ENCODE assay signal across 1 cellular context in the genomic region with DNA sequence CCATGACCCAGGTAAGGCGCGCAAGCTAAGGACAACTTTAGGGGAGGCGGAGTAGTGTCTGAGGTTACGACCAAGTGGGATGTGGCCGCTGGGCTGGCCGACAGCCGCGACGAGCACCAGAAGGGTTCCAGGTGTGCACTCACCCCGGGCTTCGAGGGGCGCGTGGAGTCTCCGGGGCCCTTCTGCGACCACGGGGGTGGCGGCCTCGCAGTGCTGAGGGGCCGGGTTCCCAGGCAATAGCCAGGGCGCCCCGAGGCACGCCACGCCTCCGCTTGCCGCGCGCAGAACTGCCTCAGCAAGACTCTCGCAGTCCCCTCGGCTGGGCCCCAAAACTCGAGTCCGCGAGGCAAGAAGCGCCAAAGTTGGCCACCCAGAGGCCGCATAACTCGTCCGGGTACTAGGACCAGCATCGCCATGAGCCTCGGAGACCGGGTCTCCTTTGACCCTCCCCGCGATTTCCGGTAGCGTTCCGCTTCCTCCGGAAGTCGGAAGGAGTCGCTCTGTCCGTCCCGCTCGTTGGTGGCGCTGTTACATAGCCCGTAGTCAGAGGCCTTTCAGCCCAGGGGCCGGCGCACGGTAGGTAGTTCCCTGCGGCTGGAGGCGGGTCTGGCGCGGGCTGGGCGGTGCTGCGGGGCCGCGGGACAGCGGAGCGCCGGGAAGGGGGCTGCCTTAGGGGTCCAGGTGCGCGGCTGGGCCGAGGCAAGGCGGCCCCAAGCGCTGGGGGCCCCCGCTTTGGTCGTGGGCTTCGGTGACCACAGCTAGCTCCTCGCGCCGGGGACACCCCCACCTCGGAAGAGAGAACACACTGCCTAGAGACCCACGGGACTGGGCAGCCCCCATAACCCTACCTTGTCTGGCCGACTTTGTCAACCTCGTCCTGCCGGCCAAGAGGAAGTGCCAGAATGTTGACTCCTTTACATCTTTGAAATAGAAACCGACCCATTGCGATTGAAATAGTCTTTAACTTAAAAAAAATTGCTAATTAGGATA.
TF ChIP-seq lines count a peak whose summit lies in the region.

A gene with protein sequence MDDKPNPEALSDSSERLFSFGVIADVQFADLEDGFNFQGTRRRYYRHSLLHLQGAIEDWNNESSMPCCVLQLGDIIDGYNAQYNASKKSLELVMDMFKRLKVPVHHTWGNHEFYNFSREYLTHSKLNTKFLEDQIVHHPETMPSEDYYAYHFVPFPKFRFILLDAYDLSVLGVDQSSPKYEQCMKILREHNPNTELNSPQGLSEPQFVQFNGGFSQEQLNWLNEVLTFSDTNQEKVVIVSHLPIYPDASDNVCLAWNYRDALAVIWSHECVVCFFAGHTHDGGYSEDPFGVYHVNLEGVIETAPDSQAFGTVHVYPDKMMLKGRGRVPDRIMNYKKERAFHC (plus strand): TSS at position 503 of the 990 bp plus-strand sequence. CDS start 7,333 bp downstream, outside the sequence.
A gene (minus strand): TSS at position 442 of the 990 bp plus-strand sequence. CDS start 26 bp downstream, at position 416.

TF ChIP-seq in K562, 482 proteins besides CTCF, POLR2A, EP300 and RAD21 (continued from another document):
- TF ChIP-seq, protein P1, sequence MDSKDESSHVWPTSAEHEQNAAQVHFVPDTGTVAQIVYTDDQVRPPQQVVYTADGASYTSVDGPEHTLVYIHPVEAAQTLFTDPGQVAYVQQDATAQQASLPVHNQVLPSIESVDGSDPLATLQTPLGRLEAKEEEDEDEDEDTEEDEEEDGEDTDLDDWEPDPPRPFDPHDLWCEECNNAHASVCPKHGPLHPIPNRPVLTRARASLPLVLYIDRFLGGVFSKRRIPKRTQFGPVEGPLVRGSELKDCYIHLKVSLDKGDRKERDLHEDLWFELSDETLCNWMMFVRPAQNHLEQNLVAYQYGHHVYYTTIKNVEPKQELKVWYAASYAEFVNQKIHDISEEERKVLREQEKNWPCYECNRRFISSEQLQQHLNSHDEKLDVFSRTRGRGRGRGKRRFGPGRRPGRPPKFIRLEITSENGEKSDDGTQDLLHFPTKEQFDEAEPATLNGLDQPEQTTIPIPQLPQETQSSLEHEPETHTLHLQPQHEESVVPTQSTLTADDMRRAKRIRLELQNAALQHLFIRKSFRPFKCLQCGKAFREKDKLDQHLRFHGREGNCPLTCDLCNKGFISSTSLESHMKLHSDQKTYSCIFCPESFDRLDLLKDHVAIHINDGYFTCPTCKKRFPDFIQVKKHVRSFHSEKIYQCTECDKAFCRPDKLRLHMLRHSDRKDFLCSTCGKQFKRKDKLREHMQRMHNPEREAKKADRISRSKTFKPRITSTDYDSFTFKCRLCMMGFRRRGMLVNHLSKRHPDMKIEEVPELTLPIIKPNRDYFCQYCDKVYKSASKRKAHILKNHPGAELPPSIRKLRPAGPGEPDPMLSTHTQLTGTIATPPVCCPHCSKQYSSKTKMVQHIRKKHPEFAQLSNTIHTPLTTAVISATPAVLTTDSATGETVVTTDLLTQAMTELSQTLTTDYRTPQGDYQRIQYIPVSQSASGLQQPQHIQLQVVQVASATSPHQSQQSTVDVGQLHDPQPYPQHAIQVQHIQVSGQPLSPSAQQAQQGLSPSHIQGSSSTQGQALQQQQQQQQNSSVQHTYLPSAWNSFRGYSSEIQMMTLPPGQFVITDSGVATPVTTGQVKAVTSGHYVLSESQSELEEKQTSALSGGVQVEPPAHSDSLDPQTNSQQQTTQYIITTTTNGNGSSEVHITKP (IDR thresholded peaks at IDR 0.05; ENCODE audit: partially characterized antibody) = peak; percentile 94
- TF ChIP-seq CBX2 (IDR thresholded peaks at IDR 0.05; ENCODE audit: insufficient read depth, low read length, poor library complexity, severe bottlenecking) = no peak
- TF ChIP-seq RBBP5 (IDR thresholded peaks at IDR 0.05; ENCODE audit: borderline replicate concordance, insufficient read depth, low read length, poor library complexity, severe bottlenecking) = peak; percentile 88
- TF ChIP-seq, protein P2, sequence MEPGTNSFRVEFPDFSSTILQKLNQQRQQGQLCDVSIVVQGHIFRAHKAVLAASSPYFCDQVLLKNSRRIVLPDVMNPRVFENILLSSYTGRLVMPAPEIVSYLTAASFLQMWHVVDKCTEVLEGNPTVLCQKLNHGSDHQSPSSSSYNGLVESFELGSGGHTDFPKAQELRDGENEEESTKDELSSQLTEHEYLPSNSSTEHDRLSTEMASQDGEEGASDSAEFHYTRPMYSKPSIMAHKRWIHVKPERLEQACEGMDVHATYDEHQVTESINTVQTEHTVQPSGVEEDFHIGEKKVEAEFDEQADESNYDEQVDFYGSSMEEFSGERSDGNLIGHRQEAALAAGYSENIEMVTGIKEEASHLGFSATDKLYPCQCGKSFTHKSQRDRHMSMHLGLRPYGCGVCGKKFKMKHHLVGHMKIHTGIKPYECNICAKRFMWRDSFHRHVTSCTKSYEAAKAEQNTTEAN (CRISPR knock-in tag; IDR thresholded peaks at IDR 0.05) = no peak
- TF ChIP-seq HDAC1 (IDR thresholded peaks at IDR 0.05) = peak in 1 of 2 experiments; percentile 69; a peak in 2 of 4 replicates
- TF ChIP-seq ZNF57 (CRISPR knock-in tag; IDR thresholded peaks at IDR 0.05) = no peak
- TF ChIP-seq, protein P3, sequence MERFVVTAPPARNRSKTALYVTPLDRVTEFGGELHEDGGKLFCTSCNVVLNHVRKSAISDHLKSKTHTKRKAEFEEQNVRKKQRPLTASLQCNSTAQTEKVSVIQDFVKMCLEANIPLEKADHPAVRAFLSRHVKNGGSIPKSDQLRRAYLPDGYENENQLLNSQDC (CRISPR knock-in tag; IDR thresholded peaks at IDR 0.05) = no peak
- 0 out of 2 replicates have a peak, but pooled peaks have one; percentile 35 for TF ChIP-seq PHF21A (IDR thresholded peaks at IDR 0.05; ENCODE audit: borderline replicate concordance, low read depth)
- no peak for TF ChIP-seq ZNF778 (CRISPR knock-in tag; IDR thresholded peaks at IDR 0.05)
- peak; percentile 79 for TF ChIP-seq SUPT5H (IDR thresholded peaks at IDR 0.05)
- TF ChIP-seq TBP (optimal IDR thresholded peaks at IDR 0.05; ENCODE audit: low read depth, low read length) = peak; percentile 64
- no peak for TF ChIP-seq RUNX1 (IDR thresholded peaks at IDR 0.05; ENCODE audit: low read depth)
- 0 out of 2 replicates have a peak, but pooled peaks have one; percentile 18 for TF ChIP-seq CREB1 (IDR thresholded peaks at IDR 0.05)
- no peak for TF ChIP-seq CREB1 (CRISPR knock-in tag; IDR thresholded peaks at IDR 0.05)
- TF ChIP-seq, protein P4, sequence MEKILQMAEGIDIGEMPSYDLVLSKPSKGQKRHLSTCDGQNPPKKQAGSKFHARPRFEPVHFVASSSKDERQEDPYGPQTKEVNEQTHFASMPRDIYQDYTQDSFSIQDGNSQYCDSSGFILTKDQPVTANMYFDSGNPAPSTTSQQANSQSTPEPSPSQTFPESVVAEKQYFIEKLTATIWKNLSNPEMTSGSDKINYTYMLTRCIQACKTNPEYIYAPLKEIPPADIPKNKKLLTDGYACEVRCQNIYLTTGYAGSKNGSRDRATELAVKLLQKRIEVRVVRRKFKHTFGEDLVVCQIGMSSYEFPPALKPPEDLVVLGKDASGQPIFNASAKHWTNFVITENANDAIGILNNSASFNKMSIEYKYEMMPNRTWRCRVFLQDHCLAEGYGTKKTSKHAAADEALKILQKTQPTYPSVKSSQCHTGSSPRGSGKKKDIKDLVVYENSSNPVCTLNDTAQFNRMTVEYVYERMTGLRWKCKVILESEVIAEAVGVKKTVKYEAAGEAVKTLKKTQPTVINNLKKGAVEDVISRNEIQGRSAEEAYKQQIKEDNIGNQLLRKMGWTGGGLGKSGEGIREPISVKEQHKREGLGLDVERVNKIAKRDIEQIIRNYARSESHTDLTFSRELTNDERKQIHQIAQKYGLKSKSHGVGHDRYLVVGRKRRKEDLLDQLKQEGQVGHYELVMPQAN (IDR thresholded peaks at IDR 0.05; ENCODE audit: borderline replicate concordance) = peak; percentile 75; the same call in 1 of the 2 replicates
- TF ChIP-seq, protein P5, sequence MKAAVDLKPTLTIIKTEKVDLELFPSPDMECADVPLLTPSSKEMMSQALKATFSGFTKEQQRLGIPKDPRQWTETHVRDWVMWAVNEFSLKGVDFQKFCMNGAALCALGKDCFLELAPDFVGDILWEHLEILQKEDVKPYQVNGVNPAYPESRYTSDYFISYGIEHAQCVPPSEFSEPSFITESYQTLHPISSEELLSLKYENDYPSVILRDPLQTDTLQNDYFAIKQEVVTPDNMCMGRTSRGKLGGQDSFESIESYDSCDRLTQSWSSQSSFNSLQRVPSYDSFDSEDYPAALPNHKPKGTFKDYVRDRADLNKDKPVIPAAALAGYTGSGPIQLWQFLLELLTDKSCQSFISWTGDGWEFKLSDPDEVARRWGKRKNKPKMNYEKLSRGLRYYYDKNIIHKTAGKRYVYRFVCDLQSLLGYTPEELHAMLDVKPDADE (conservative IDR thresholded peaks at IDR 0.05; ENCODE audit: control insufficient read depth, low read depth, low read length) = peak; percentile 40; the same call in 1 of the 2 replicates
- peak in 2 of 3 experiments; percentile 29 to 44 for TF ChIP-seq YY1 (IDR thresholded peaks at IDR 0.05; ENCODE audit: borderline replicate concordance in 1 of 3, control insufficient read depth in 1 of 3, extremely low read depth in 1 of 3, insufficient read depth in 3 of 3, insufficient read length in 1 of 3, insufficient replicate concordance in 2 of 3, low read depth in 1 of 3, low read length in 2 of 3)
- no peak for TF ChIP-seq ZNF197 (CRISPR knock-in tag; IDR thresholded peaks at IDR 0.05; ENCODE audit: low read depth)
- TF ChIP-seq, protein P6, sequence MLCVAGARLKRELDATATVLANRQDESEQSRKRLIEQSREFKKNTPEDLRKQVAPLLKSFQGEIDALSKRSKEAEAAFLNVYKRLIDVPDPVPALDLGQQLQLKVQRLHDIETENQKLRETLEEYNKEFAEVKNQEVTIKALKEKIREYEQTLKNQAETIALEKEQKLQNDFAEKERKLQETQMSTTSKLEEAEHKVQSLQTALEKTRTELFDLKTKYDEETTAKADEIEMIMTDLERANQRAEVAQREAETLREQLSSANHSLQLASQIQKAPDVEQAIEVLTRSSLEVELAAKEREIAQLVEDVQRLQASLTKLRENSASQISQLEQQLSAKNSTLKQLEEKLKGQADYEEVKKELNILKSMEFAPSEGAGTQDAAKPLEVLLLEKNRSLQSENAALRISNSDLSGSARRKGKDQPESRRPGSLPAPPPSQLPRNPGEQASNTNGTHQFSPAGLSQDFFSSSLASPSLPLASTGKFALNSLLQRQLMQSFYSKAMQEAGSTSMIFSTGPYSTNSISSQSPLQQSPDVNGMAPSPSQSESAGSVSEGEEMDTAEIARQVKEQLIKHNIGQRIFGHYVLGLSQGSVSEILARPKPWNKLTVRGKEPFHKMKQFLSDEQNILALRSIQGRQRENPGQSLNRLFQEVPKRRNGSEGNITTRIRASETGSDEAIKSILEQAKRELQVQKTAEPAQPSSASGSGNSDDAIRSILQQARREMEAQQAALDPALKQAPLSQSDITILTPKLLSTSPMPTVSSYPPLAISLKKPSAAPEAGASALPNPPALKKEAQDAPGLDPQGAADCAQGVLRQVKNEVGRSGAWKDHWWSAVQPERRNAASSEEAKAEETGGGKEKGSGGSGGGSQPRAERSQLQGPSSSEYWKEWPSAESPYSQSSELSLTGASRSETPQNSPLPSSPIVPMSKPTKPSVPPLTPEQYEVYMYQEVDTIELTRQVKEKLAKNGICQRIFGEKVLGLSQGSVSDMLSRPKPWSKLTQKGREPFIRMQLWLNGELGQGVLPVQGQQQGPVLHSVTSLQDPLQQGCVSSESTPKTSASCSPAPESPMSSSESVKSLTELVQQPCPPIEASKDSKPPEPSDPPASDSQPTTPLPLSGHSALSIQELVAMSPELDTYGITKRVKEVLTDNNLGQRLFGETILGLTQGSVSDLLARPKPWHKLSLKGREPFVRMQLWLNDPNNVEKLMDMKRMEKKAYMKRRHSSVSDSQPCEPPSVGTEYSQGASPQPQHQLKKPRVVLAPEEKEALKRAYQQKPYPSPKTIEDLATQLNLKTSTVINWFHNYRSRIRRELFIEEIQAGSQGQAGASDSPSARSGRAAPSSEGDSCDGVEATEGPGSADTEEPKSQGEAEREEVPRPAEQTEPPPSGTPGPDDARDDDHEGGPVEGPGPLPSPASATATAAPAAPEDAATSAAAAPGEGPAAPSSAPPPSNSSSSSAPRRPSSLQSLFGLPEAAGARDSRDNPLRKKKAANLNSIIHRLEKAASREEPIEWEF (CRISPR knock-in tag; IDR thresholded peaks at IDR 0.05) = no peak
- no peak for TF ChIP-seq PTTG1 (tag; IDR thresholded peaks at IDR 0.05; ENCODE audit: low read depth)
- TF ChIP-seq ARHGAP35 (IDR thresholded peaks at IDR 0.05; ENCODE audit: partially characterized antibody) = no peak
- TF ChIP-seq, protein P7, sequence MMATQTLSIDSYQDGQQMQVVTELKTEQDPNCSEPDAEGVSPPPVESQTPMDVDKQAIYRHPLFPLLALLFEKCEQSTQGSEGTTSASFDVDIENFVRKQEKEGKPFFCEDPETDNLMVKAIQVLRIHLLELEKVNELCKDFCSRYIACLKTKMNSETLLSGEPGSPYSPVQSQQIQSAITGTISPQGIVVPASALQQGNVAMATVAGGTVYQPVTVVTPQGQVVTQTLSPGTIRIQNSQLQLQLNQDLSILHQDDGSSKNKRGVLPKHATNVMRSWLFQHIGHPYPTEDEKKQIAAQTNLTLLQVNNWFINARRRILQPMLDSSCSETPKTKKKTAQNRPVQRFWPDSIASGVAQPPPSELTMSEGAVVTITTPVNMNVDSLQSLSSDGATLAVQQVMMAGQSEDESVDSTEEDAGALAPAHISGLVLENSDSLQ (IDR thresholded peaks at IDR 0.05) = peak; percentile 54; the same call in 1 of the 2 replicates
- TF ChIP-seq NEUROD1 (IDR thresholded peaks at IDR 0.05; ENCODE audit: borderline replicate concordance, low read depth, low read length, partially characterized antibody) = peak; percentile 24
- peak; percentile 9; the same call in 1 of the 2 replicates for TF ChIP-seq SP1 (CRISPR knock-in tag; IDR thresholded peaks at IDR 0.05)
- TF ChIP-seq, protein P8, sequence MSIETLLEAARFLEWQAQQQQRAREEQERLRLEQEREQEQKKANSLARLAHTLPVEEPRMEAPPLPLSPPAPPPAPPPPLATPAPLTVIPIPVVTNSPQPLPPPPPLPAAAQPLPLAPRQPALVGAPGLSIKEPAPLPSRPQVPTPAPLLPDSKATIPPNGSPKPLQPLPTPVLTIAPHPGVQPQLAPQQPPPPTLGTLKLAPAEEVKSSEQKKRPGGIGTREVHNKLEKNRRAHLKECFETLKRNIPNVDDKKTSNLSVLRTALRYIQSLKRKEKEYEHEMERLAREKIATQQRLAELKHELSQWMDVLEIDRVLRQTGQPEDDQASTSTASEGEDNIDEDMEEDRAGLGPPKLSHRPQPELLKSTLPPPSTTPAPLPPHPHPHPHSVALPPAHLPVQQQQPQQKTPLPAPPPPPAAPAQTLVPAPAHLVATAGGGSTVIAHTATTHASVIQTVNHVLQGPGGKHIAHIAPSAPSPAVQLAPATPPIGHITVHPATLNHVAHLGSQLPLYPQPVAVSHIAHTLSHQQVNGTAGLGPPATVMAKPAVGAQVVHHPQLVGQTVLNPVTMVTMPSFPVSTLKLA (conservative IDR thresholded peaks at IDR 0.05) = peak; percentile 59 to 81; a peak in 2 of 4 replicates
- TF ChIP-seq THRAP3 (IDR thresholded peaks at IDR 0.05; ENCODE audit: borderline replicate concordance) = no peak
- no peak for TF ChIP-seq ZFP1 (CRISPR knock-in tag; IDR thresholded peaks at IDR 0.05)
- TF ChIP-seq SIN3B (IDR thresholded peaks at IDR 0.05; ENCODE audit: low read depth) = peak; percentile 15; the same call in 1 of the 2 replicates
